16 cellular contexts compared by ENCODE assay signal in genomic region chr22:25745341-25746011, GRCh38. TPM values are rescaled to one million over a fixed set of nuclear protein-coding genes. Genes with fewer than 3 reads are reported as not detected.
DNase-seq lines count a peak whose midpoint lies in the region; ATAC-seq and TF ChIP-seq lines count a peak whose summit lies in the region.
"Had no signal": no experiment of that assay in that cellular context is flagged by ENCODE, and none has a peak within 500 bp of the region (broad histone marks: within the 10 kb centered on the region; RNA-seq: fewer than 3 reads in every experiment).

No MANE protein-coding gene starts in this region.

- peaks cover 8% of the 10 kb centered on the region for H3K4me1 ChIP-seq in RWPE2 (ENCODE audit: insufficient read depth, poor library complexity, severe bottlenecking)
- peaks cover 75% of the 10 kb centered on the region for H3K4me1 ChIP-seq in skeletal muscle satellite cell (ENCODE audit: control insufficient read depth, insufficient read depth, low read length)
- H3K4me1 ChIP-seq: HAP-1, uterus had no signal

- intact Hi-C loops in cardiac septum (cut with DNase I) (no loop called here), Right ventricle myocardium superior (cut with DNase I) (no loop called here)

- H3K4me1 Mint-ChIP-seq in stimulated activated memory B cell treated with anti-CD40 and anti-IgM and Interleukin-4, amounts not matched to agents 10 μg/mL and 1 μg/mL and 100 μg/mL, for 72 hours: peaks cover 15% of the 10 kb centered on the region

- DNase-seq in cardiac septum (ENCODE audit: low spot score) (peak; percentile 5), Right ventricle myocardium superior (no peak), RWPE2 (ENCODE audit: low spot score) (no peak), epithelial cell of prostate (ENCODE audit: low read depth, low spot score) (no peak)
- DNase-seq: activated effector memory CD4-positive, alpha-beta T cell treated with Interleukin-2 at 50 U/mL for 16 hours; CD4-positive, alpha-beta T cell; midbrain; NCI-H2029; uterus had no signal

- peak overlapping the region; percentile 73 for H3K4me2 ChIP-seq in skeletal muscle satellite cell (ENCODE audit: low read length)

- no peak overlapping the region for H3K4me3 ChIP-seq in RWPE2 (ENCODE audit: severe bottlenecking)
- H3K4me3 ChIP-seq in skeletal muscle satellite cell (ENCODE audit: low read length): peak overlapping the region; percentile 20
- H3K4me3 ChIP-seq: HAP-1, uterus had no signal

- H3K9me3 Mint-ChIP-seq in stimulated activated memory B cell treated with anti-CD40 and anti-IgM and Interleukin-4, amounts not matched to agents 10 μg/mL and 1 μg/mL and 100 μg/mL, for 72 hours: no peaks in the 10 kb centered on the region
- H3K9me3 Mint-ChIP-seq: CD4-positive, alpha-beta T cell had no signal

- no peak for ATAC-seq in Right ventricle myocardium superior (ENCODE audit: poor library complexity)
- no peak for ATAC-seq in RWPE2 (ENCODE audit: low read depth)
- ATAC-seq in stimulated activated memory B cell treated with anti-CD40 and anti-IgM and Interleukin-4, amounts not matched to agents 10 μg/mL and 1 μg/mL and 100 μg/mL, for 72 hours: no peak
- no peak for ATAC-seq in GM21390 (IDR thresholded peaks at IDR 0.05; ENCODE audit: unreplicated experiment)
- ATAC-seq in HG03097 (IDR thresholded peaks at IDR 0.05; ENCODE audit: low FRiP score, unreplicated experiment): no peak
- ATAC-seq: PC-3, sciatic nerve had no signal

- no peaks in the 10 kb centered on the region for H3K9me3 ChIP-seq in RWPE2 (ENCODE audit: severe bottlenecking)
- H3K9me3 ChIP-seq in skeletal muscle satellite cell (replicated peaks; ENCODE audit: low read length): no peaks in the 10 kb centered on the region
- H3K9me3 ChIP-seq: HAP-1, uterus had no signal

- H3K27me3 ChIP-seq in RWPE2 (ENCODE audit: insufficient read depth, poor library complexity, severe bottlenecking) (no peaks in the 10 kb centered on the region), skeletal muscle satellite cell (ENCODE audit: control insufficient read depth, insufficient read depth, low read length) (no peaks in the 10 kb centered on the region)
- H3K27me3 ChIP-seq: uterus had no signal

- H3K36me3 ChIP-seq in RWPE2 (ENCODE audit: low read depth): no peaks in the 10 kb centered on the region
- H3K36me3 ChIP-seq in skeletal muscle satellite cell (ENCODE audit: insufficient read depth, low read length): no peaks in the 10 kb centered on the region
- H3K36me3 ChIP-seq: HAP-1, uterus had no signal

- no peak overlapping the region for H3K27ac Mint-ChIP-seq in stimulated activated memory B cell treated with anti-CD40 and anti-IgM and Interleukin-4, amounts not matched to agents 10 μg/mL and 1 μg/mL and 100 μg/mL, for 72 hours
- H3K27ac Mint-ChIP-seq: CD4-positive, alpha-beta T cell had no signal

- H3K9ac ChIP-seq in skeletal muscle satellite cell (ENCODE audit: low read depth, low read length): peak overlapping the region; percentile 74

- H3K36me3 Mint-ChIP-seq in stimulated activated memory B cell treated with anti-CD40 and anti-IgM and Interleukin-4, amounts not matched to agents 10 μg/mL and 1 μg/mL and 100 μg/mL, for 72 hours: no peaks in the 10 kb centered on the region

- H3K4me3 Mint-ChIP-seq in stimulated activated memory B cell treated with anti-CD40 and anti-IgM and Interleukin-4, amounts not matched to agents 10 μg/mL and 1 μg/mL and 100 μg/mL, for 72 hours: no peak overlapping the region
- H3K4me3 Mint-ChIP-seq: CD4-positive, alpha-beta T cell had no signal

- no peak for TF ChIP-seq CTCF in RWPE2 (IDR thresholded peaks at IDR 0.05; ENCODE audit: poor library complexity, severe bottlenecking)

- H3K27me3 Mint-ChIP-seq in stimulated activated memory B cell treated with anti-CD40 and anti-IgM and Interleukin-4, amounts not matched to agents 10 μg/mL and 1 μg/mL and 100 μg/mL, for 72 hours: peaks cover 18% of the 10 kb centered on the region
- H3K27me3 Mint-ChIP-seq: CD4-positive, alpha-beta T cell had no signal

- peak overlapping the region; percentile 21 for H3K27ac ChIP-seq in RWPE2 (ENCODE audit: poor library complexity, severe bottlenecking)
- peak overlapping the region; percentile 26 for H3K27ac ChIP-seq in epithelial cell of prostate
- H3K27ac ChIP-seq: uterus had no signal

RNA-seq across cellular contexts. Expression of gene MYO18B, which starts 3.5 kb away (rescaled TPM):
- total RNA-seq in cardiac septum: 254 TPM
- total RNA-seq in Right ventricle myocardium superior: 114 TPM
- 0.25 and 2.8 TPM in 2 replicates for total RNA-seq in skeletal muscle satellite cell (2012; rRNA removed)
- total RNA-seq: PC-3, sciatic nerve had no signal
